Comparison of ENCODE assay signal across 28 cellular contexts in the genomic region with DNA sequence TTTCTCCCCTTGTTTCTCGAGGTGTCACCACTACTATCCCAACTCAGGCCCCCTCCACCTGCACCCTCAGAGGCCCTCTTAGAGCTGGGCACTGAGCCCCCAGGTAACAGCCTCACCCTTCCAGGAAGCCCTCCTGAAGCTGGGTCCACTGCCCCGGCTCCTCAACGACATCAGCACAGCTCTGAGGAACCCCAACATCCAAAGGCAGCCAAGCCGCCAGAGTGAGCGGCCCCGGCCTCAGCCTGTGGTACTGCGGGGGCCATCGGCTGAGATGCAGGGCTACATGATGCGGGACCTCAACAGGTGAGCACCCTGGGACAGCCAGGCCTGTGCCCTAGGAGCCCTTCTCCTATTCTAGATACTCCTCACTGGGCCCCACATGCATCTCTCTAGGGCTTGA.
"Had no signal": no experiment of that assay in that cellular context is flagged by ENCODE, and none has a peak within 500 bp of the region (broad histone marks: within the 10 kb centered on the region; RNA-seq: fewer than 3 reads in every experiment).

No MANE protein-coding gene starts in this region.

- H3K9me3 Mint-ChIP-seq: activated CD4-positive, alpha-beta memory T cell treated with anti-CD3 and anti-CD28 coated beads for 36 hours; activated naive CD4-positive, alpha-beta T cell treated with anti-CD3 and anti-CD28 coated beads, Interleukin-2, amount 50 U/mL, for 24 hours; natural killer cell treated with Interleukin-12 subunit alpha and Interleukin-12 subunit beta and Interleukin-15 and Interleukin-18, amount 100 ng/mL, for 72 hours had no signal

- H3K4me3 ChIP-seq: body of pancreas, esophagus squamous epithelium, heart right ventricle, lung, mucosa of descending colon, spleen, testis, transverse colon had no signal

- H3K27ac Mint-ChIP-seq: activated CD4-positive, alpha-beta memory T cell treated with anti-CD3 and anti-CD28 coated beads for 36 hours; activated CD8-positive, alpha-beta memory T cell treated with anti-CD3 and anti-CD28 coated beads, Interleukin-2, amount 10 ng/mL, durations not matched to agents 7 days and 5 days; activated naive CD4-positive, alpha-beta T cell treated with anti-CD3 and anti-CD28 coated beads, Interleukin-2, amount 50 U/mL, for 24 hours had no signal

- H3K27me3 ChIP-seq: body of pancreas, esophagus squamous epithelium, heart right ventricle, spleen, testis, transverse colon had no signal

- H3K4me1 ChIP-seq: body of pancreas, esophagus squamous epithelium, testis, transverse colon had no signal

- ATAC-seq: activated CD8-positive, alpha-beta memory T cell treated with anti-CD3 and anti-CD28 coated beads, Interleukin-2, amount 10 ng/mL, durations not matched to agents 7 days and 5 days; body of pancreas; heart right ventricle; left lobe of liver; mucosa of descending colon; natural killer cell treated with Interleukin-12 subunit alpha and Interleukin-12 subunit beta and Interleukin-15 and Interleukin-18, amount 100 ng/mL, for 72 hours; right cardiac atrium; stimulated activated naive CD8-positive, alpha-beta T cell treated with anti-CD3 and anti-CD28 coated beads, Interleukin-15, Interleukin-2, amounts not matched to agents 100 U/mL and 50 U/mL, for 24 hours had no signal

- H3K4me3 Mint-ChIP-seq: activated CD4-positive, alpha-beta memory T cell treated with anti-CD3 and anti-CD28 coated beads for 36 hours; activated CD8-positive, alpha-beta memory T cell treated with anti-CD3 and anti-CD28 coated beads, Interleukin-2, amount 10 ng/mL, durations not matched to agents 7 days and 5 days; activated naive CD4-positive, alpha-beta T cell treated with anti-CD3 and anti-CD28 coated beads, Interleukin-2, amount 50 U/mL, for 24 hours; natural killer cell treated with Interleukin-12 subunit alpha and Interleukin-12 subunit beta and Interleukin-15 and Interleukin-18, amount 100 ng/mL, for 72 hours had no signal

- DNase-seq: activated CD4-positive, alpha-beta memory T cell treated with anti-CD3 and anti-CD28 coated beads for 36 hours; activated CD4-positive, alpha-beta T cell treated with anti-CD3 and anti-CD28 coated beads for 48 hours; activated CD8-positive, alpha-beta memory T cell treated with anti-CD3 and anti-CD28 coated beads, Interleukin-2, amount 10 ng/mL, durations not matched to agents 7 days and 5 days; activated gamma-delta T cell; anterior cingulate cortex; body of pancreas; dermis blood vessel endothelial cell; effector CD4-positive, alpha-beta T cell; esophagus squamous epithelium; foreskin melanocyte; heart right ventricle; kidney glomerular epithelial cell; mucosa of descending colon; right cardiac atrium; spleen; stimulated activated naive CD8-positive, alpha-beta T cell treated with anti-CD3 and anti-CD28 coated beads, Interleukin-15, Interleukin-2, amounts not matched to agents 100 U/mL and 50 U/mL, for 24 hours; T-helper 9 cell; testis; transverse colon had no signal

- H3K27me3 Mint-ChIP-seq: activated CD4-positive, alpha-beta memory T cell treated with anti-CD3 and anti-CD28 coated beads for 36 hours; activated CD8-positive, alpha-beta memory T cell treated with anti-CD3 and anti-CD28 coated beads, Interleukin-2, amount 10 ng/mL, durations not matched to agents 7 days and 5 days; activated naive CD4-positive, alpha-beta T cell treated with anti-CD3 and anti-CD28 coated beads, Interleukin-2, amount 50 U/mL, for 24 hours; natural killer cell treated with Interleukin-12 subunit alpha and Interleukin-12 subunit beta and Interleukin-15 and Interleukin-18, amount 100 ng/mL, for 72 hours had no signal

- FAIRE-seq: colon, endometrium, TTC549 had no signal

- H3K4me1 Mint-ChIP-seq: activated CD8-positive, alpha-beta memory T cell treated with anti-CD3 and anti-CD28 coated beads, Interleukin-2, amount 10 ng/mL, durations not matched to agents 7 days and 5 days had no signal

- H3K27ac ChIP-seq: body of pancreas, epithelial cell of prostate, esophagus squamous epithelium, heart right ventricle, spleen, testis, transverse colon, VCaP had no signal

- H3K9me3 ChIP-seq: body of pancreas, esophagus squamous epithelium, heart right ventricle, mucosa of descending colon, spleen, testis, transverse colon had no signal
